In genomic region chr11:96158126-96158525, GRCh38 we compare ENCODE assay signal across 14 cellular contexts.
A peak's percentile ranks its signal among the peaks of the same experiment; 100 is the strongest.
DNase-seq lines count a peak whose midpoint lies in the region; ATAC-seq, FAIRE-seq and TF ChIP-seq lines count a peak whose summit lies in the region.
"Had no signal": no experiment of that assay in that cellular context is flagged by ENCODE, and none has a peak within 500 bp of the region (broad histone marks: within the 10 kb centered on the region; RNA-seq: fewer than 3 reads in every experiment).

No MANE protein-coding gene starts in this region.

- intact Hi-C loops in endothelial cell of umbilical vein (cut with micrococcal nuclease), result no loop called here
- intact Hi-C loops in head of caudate nucleus (cut with DNase I), result no loop called here

- H3K9me1 ChIP-seq in endothelial cell of umbilical vein (replicated peaks; ENCODE audit: control insufficient read depth, extremely low read depth, insufficient read depth, low read length), result no peaks in the 10 kb centered on the region

- in situ Hi-C loops in GM23248 (cut with MboI), result no loop called here

- H3K9ac ChIP-seq in GM23248, result no peak overlapping the region
- peak overlapping the region; percentile 79 for H3K9ac ChIP-seq in endothelial cell of umbilical vein (replicated peaks; ENCODE audit: extremely low read depth, insufficient read depth, low read length)
- no peak overlapping the region for H3K9ac ChIP-seq in parathyroid adenoma

- CTCF ChIA-PET in AG04450 (lab: Charles Lee) (interaction anchor here (0.6 to 0.7 kb wide), 2 partner anchors 128 to 185 kb away, joined by 3 to 6 read pairs; no protein-coding TSS in a partner anchor), endothelial cell of umbilical vein (lab: Charles Lee) (no interaction called here)

- peak overlapping the region; percentile 34 for H3K27ac ChIP-seq in AG04450 (ENCODE audit: low read depth, low read length)
- peak overlapping the region; percentile 100 for H3K27ac ChIP-seq in GM23248
- peak overlapping the region; percentile 93 for H3K27ac ChIP-seq in endothelial cell of umbilical vein (ENCODE audit: insufficient read depth, low read depth, low read length)
- peak overlapping the region; percentile 9 for H3K27ac ChIP-seq in parathyroid adenoma

- H3K4me1 ChIP-seq in GM23248 (ENCODE audit: insufficient read depth) (peaks cover 70% of the 10 kb centered on the region), endothelial cell of umbilical vein (ENCODE audit: control insufficient read depth, extremely low read depth, insufficient read depth, low read length) (peaks cover 56% of the 10 kb centered on the region), parathyroid adenoma (peaks cover 14% of the 10 kb centered on the region)

- H3F3A ChIP-seq in GM23248 (ENCODE audit: insufficient read depth), result peaks cover 67% of the 10 kb centered on the region

- no peak for TF ChIP-seq POLR2A in endothelial cell of umbilical vein (IDR thresholded peaks at IDR 0.05; ENCODE audit: low read depth, low read length)

- no peaks in the 10 kb centered on the region for H3K9me2 ChIP-seq in GM23248 (ENCODE audit: insufficient read depth)

- H3K36me3 ChIP-seq in GM23248 (ENCODE audit: low read depth), result no peaks in the 10 kb centered on the region
- no peaks in the 10 kb centered on the region for H3K36me3 ChIP-seq in endothelial cell of umbilical vein (ENCODE audit: control insufficient read depth in 2 of 2, extremely low read depth in 1 of 2, insufficient read depth in 2 of 2, low read length in 2 of 2)
- no peaks in the 10 kb centered on the region for H3K36me3 ChIP-seq in parathyroid adenoma (ENCODE audit: control insufficient read depth, insufficient read depth, low read length)

- BruUV-seq in endothelial cell of umbilical vein (replicated peaks; lab: Mats Ljungman, UMichigan), result no TSS peak

- H3K4me2 ChIP-seq in GM23248 (ENCODE audit: unreplicated experiment), result no peak overlapping the region
- H3K4me2 ChIP-seq in endothelial cell of umbilical vein (ENCODE audit: insufficient read depth, low read length), result peak overlapping the region; percentile 56
- H3K4me2 ChIP-seq in parathyroid adenoma (ENCODE audit: low read length), result no peak overlapping the region

- TF ChIP-seq CTCF in AG04450 (IDR thresholded peaks at IDR 0.05; ENCODE audit: low read depth, low read length) (no peak), endothelial cell of umbilical vein (IDR thresholded peaks at IDR 0.05; ENCODE audit: extremely low read depth in 1 of 2, insufficient read depth in 1 of 2, low read depth in 1 of 2, low read length in 2 of 2) (no peak), parathyroid adenoma (IDR thresholded peaks at IDR 0.05) (no peak)

- DNase-seq in AG04450 (ENCODE audit: low read depth, low spot score), result no peak
- no peak for DNase-seq in GM23248
- no peak for DNase-seq in endothelial cell of umbilical vein (ENCODE audit: low read depth, low spot score)
- no peak for DNase-seq in RPMI8226
- no peak for DNase-seq in head of caudate nucleus
- DNase-seq: activated CD4-positive, alpha-beta T cell treated with anti-CD3 and anti-CD28 coated beads for 4 hours; dermis blood vessel endothelial cell; foreskin melanocyte; KBM-7; kidney; occipital lobe had no signal

- POLR2A ChIA-PET in AG04450 (lab: Yijun Ruan, JAX) (no interaction called here), endothelial cell of umbilical vein (lab: Charles Lee) (no interaction called here)

- dilution Hi-C loops in endothelial cell of umbilical vein (cut with MboI; ENCODE audit: extremely low pct_ligation_motif_present, low sequenced_read_pairs), result no loop called here

- FAIRE-seq in endothelial cell of umbilical vein (lab: Jason Lieb, UNC), result no peak
- FAIRE-seq: kidney had no signal

- no peak for ATAC-seq in HG03565 (IDR thresholded peaks at IDR 0.05; ENCODE audit: unreplicated experiment)
- ATAC-seq in activated CD4-positive, CD25-positive, alpha-beta regulatory T cell treated with anti-CD3 and anti-CD28 coated beads, Interleukin-2, amount 50 U/mL, for 24 hours, result no peak

- H3K79me2 ChIP-seq in GM23248 (ENCODE audit: insufficient read depth) (peaks cover 66% of the 10 kb centered on the region), endothelial cell of umbilical vein (ENCODE audit: control insufficient read depth, insufficient read depth, low read length) (no peaks in the 10 kb centered on the region), parathyroid adenoma (no peaks in the 10 kb centered on the region)

- 88 to 100% methylated on average over 1 of the region's 1 CpG for WGBS in GM23248 (ENCODE audit: low coverage in 1 of 2, low lambda C conversion rate in 2 of 2, missing lambda C conversion rate in 2 of 2), 2 experiments

- no peak overlapping the region for H3K4me3 ChIP-seq in AG04450 (ENCODE audit: low read depth, low read length)
- no peak overlapping the region for H3K4me3 ChIP-seq in GM23248
- H3K4me3 ChIP-seq in endothelial cell of umbilical vein (replicated peaks in 1 of 3; ENCODE audit: insufficient read depth in 1 of 3, low read depth in 1 of 3, low read length in 3 of 3), result no peak overlapping the region
- H3K4me3 ChIP-seq in parathyroid adenoma (ENCODE audit: low read depth, low read length), result no peak overlapping the region

- no peaks in the 10 kb centered on the region for H3K27me3 ChIP-seq in AG04450 (ENCODE audit: control insufficient read depth, insufficient read depth, low read length)
- no peaks in the 10 kb centered on the region for H3K27me3 ChIP-seq in GM23248 (replicated peaks; ENCODE audit: insufficient read depth)
- H3K27me3 ChIP-seq in endothelial cell of umbilical vein (ENCODE audit: control insufficient read depth in 2 of 2, insufficient read depth in 2 of 2, low read length in 2 of 2), result no peaks in the 10 kb centered on the region
- no peaks in the 10 kb centered on the region for H3K27me3 ChIP-seq in parathyroid adenoma (ENCODE audit: control insufficient read depth, insufficient read depth, low read length)

- H3K9me3 ChIP-seq in AG04450 (ENCODE audit: control insufficient read depth, insufficient read depth, low read length) (no peaks in the 10 kb centered on the region), GM23248 (ENCODE audit: low read depth) (no peaks in the 10 kb centered on the region), endothelial cell of umbilical vein (replicated peaks; ENCODE audit: control insufficient read depth, insufficient read depth, low read length) (no peaks in the 10 kb centered on the region), parathyroid adenoma (ENCODE audit: control insufficient read depth, low read length) (no peaks in the 10 kb centered on the region)

- H2AFZ ChIP-seq in GM23248, result no peak overlapping the region
- H2AFZ ChIP-seq in endothelial cell of umbilical vein (ENCODE audit: low read depth, low read length), result no peak overlapping the region
- H2AFZ ChIP-seq in parathyroid adenoma, result no peak overlapping the region

- no peaks in the 10 kb centered on the region for H4K20me1 ChIP-seq in GM23248 (ENCODE audit: insufficient read depth)
- no peaks in the 10 kb centered on the region for H4K20me1 ChIP-seq in endothelial cell of umbilical vein (replicated peaks; ENCODE audit: control insufficient read depth, extremely low read depth, insufficient read depth, low read length)

TF ChIP-seq in endothelial cell of umbilical vein, 7 proteins besides CTCF, POLR2A, EP300 and RAD21:
- TF ChIP-seq GATA2 (IDR thresholded peaks at IDR 0.05; ENCODE audit: insufficient read depth, insufficient read length, low read depth, low read length) (no peak), MYC (IDR thresholded peaks at IDR 0.05; ENCODE audit: low read depth, low read length) (no peak), JUN (IDR thresholded peaks at IDR 0.05; ENCODE audit: borderline replicate concordance, insufficient read depth, insufficient read length, low read depth) (no peak), POLR2AphosphoS5 (IDR thresholded peaks at IDR 0.05; ENCODE audit: insufficient read depth, low read depth, low read length) (no peak), EZH2 (IDR thresholded peaks at IDR 0.05; ENCODE audit: borderline replicate concordance, low read depth, low read length, severe bottlenecking) (no peak)

Comparison
In these comparisons a context has a peak if more than half of its experiments do, and no peak if none do; other contexts are left out.
1. H3K27ac ChIP-seq: peak in every context shown above with its lines; median percentile 100 in GM23248; 93 in endothelial cell of umbilical vein; 34 in AG04450; 9 in parathyroid adenoma.